In genomic region chr16:69444873-69445517, GRCh38 we compare ENCODE assay signal across 9 cellular contexts. TPM values are rescaled to one million over a fixed set of nuclear protein-coding genes. Genes with fewer than 3 reads are reported as not detected.
DNase-seq lines count a peak whose midpoint lies in the region; ATAC-seq and TF ChIP-seq lines count a peak whose summit lies in the region.
"Had no signal": no experiment of that assay in that cellular context is flagged by ENCODE, and none has a peak within 500 bp of the region (broad histone marks: within the 10 kb centered on the region; RNA-seq: fewer than 3 reads in every experiment).

No MANE protein-coding gene starts in this region.

- H3K27ac Mint-ChIP-seq in CD4-positive, CD25-positive, alpha-beta regulatory T cell, result peak overlapping the region; percentile 98 to 100 (median 99)
- H3K27ac Mint-ChIP-seq: WTC11 had no signal

- TF ChIP-seq CTCF in esophagus muscularis mucosa (IDR thresholded peaks at IDR 0.05) (no peak), osteoblast (IDR thresholded peaks at IDR 0.05; ENCODE audit: extremely low read depth, low read depth, low read length) (no peak), OCI-LY7 (conservative IDR thresholded peaks at IDR 0.05; ENCODE audit: low read length) (no peak)

- 17% methylated on average over 2 of the region's 2 CpGs for WGBS in esophagus muscularis mucosa
- no CpG with 5 or more reads among the region's 2 CpGs for WGBS in mesendoderm (ENCODE audit: extremely low coverage, insufficient coverage, low lambda C conversion rate)

- no peaks in the 10 kb centered on the region for H3K9me2 ChIP-seq in OCI-LY7 (ENCODE audit: insufficient read depth, low read length)

- peak overlapping the region; percentile 55 for H2AFZ ChIP-seq in osteoblast (ENCODE audit: low read length)
- no peak overlapping the region for H2AFZ ChIP-seq in OCI-LY7 (ENCODE audit: low read length)

- H3K18ac ChIP-seq in mesendoderm (ENCODE audit: low read length), result no peak overlapping the region

- H4K5ac ChIP-seq in mesendoderm (ENCODE audit: low read length), result no peak overlapping the region

- peak overlapping the region; percentile 81 for H3K4me3 ChIP-seq in CD4-positive, CD25-positive, alpha-beta regulatory T cell (ENCODE audit: low read depth, low read length)
- H3K4me3 ChIP-seq in esophagus muscularis mucosa (peak overlapping the region; percentile 24 to 40 (median 35)), osteoblast (ENCODE audit: insufficient read depth, low read length) (peak overlapping the region; percentile 60), OCI-LY7 (ENCODE audit: low read depth, low read length, poor library complexity, severe bottlenecking) (no peak overlapping the region), mesendoderm (ENCODE audit: low read length) (no peak overlapping the region)

- peaks cover 11% of the 10 kb centered on the region for H3K79me1 ChIP-seq in mesendoderm (ENCODE audit: low read length)

- peaks cover 19% of the 10 kb centered on the region for H3K36me3 ChIP-seq in CD4-positive, CD25-positive, alpha-beta regulatory T cell (ENCODE audit: control insufficient read depth, insufficient read depth, low read length)
- H3K36me3 ChIP-seq in esophagus muscularis mucosa (peaks cover 0 to 12% (median 6%) of the 10 kb centered on the region in 4 donors), osteoblast (ENCODE audit: insufficient read depth, low read length) (peaks cover 17% of the 10 kb centered on the region), OCI-LY7 (ENCODE audit: insufficient read depth, low read length) (peaks cover 71% of the 10 kb centered on the region), mesendoderm (ENCODE audit: control insufficient read depth, insufficient read depth, low read length) (peaks cover 2% of the 10 kb centered on the region)

- no TSS peak for BruUV-seq in OCI-LY7 (replicated peaks; lab: Mats Ljungman, UMichigan)

- no peak for TF ChIP-seq POLR2A in esophagus muscularis mucosa (IDR thresholded peaks at IDR 0.05; ENCODE audit: low read depth)

- H3K36me3 Mint-ChIP-seq in CD4-positive, CD25-positive, alpha-beta regulatory T cell, result peaks cover 35% of the 10 kb centered on the region

- peaks cover 37% of the 10 kb centered on the region for H3K4me1 ChIP-seq in CD4-positive, CD25-positive, alpha-beta regulatory T cell (ENCODE audit: control insufficient read depth, insufficient read depth, low read length, poor library complexity, severe bottlenecking)
- H3K4me1 ChIP-seq in esophagus muscularis mucosa, result peaks cover 27 to 61% (median 54%) of the 10 kb centered on the region in 4 donors
- H3K4me1 ChIP-seq in osteoblast (ENCODE audit: insufficient read depth, low read length), result peaks cover 26% of the 10 kb centered on the region
- peaks cover 14% of the 10 kb centered on the region for H3K4me1 ChIP-seq in OCI-LY7 (ENCODE audit: insufficient read depth, low read length, poor library complexity, severe bottlenecking)
- H3K4me1 ChIP-seq in mesendoderm (ENCODE audit: control insufficient read depth, low read depth, low read length), result no peaks in the 10 kb centered on the region

- H3K56ac ChIP-seq in mesendoderm (ENCODE audit: low read length), result no peak overlapping the region

- H4K8ac ChIP-seq in mesendoderm (ENCODE audit: low read depth, low read length), result no peak overlapping the region

- no peak overlapping the region for H2BK15ac ChIP-seq in mesendoderm (replicated peaks; ENCODE audit: low read depth)

- no peak overlapping the region for H2BK120ac ChIP-seq in mesendoderm (ENCODE audit: low read depth, low read length)

- ATAC-seq in CD4-positive, CD25-positive, alpha-beta regulatory T cell (ENCODE audit: low read depth in 2 of 2), result no peak
- ATAC-seq: WTC11 had no signal

- in situ Hi-C loops in SK-MEL-5 (cut with HindIII; ENCODE audit: low pct_unique_long_range_greater_than_20kb, low sequenced_read_pairs), result no loop called here

- no peaks in the 10 kb centered on the region for H3K9me3 ChIP-seq in CD4-positive, CD25-positive, alpha-beta regulatory T cell (ENCODE audit: control insufficient read depth in 2 of 2, low read length in 2 of 2)
- no peaks in the 10 kb centered on the region for H3K9me3 ChIP-seq in esophagus muscularis mucosa
- H3K9me3 ChIP-seq in osteoblast (ENCODE audit: low read depth, low read length), result no peaks in the 10 kb centered on the region
- no peaks in the 10 kb centered on the region for H3K9me3 ChIP-seq in OCI-LY7 (ENCODE audit: low read length)

- H3K4me2 ChIP-seq in osteoblast (ENCODE audit: insufficient read depth, low read length) (peak overlapping the region; percentile 86), OCI-LY7 (ENCODE audit: low read length) (no peak overlapping the region), mesendoderm (ENCODE audit: low read length) (no peak overlapping the region)

- peak overlapping the region; percentile 89 for H3K27ac ChIP-seq in CD4-positive, CD25-positive, alpha-beta regulatory T cell (ENCODE audit: insufficient read depth, low read length, poor library complexity, severe bottlenecking)
- H3K27ac ChIP-seq in esophagus muscularis mucosa (replicated peaks in 1 of 4) (peak overlapping the region; percentile 73 to 80 (median 78)), osteoblast (ENCODE audit: low read depth, low read length) (peak overlapping the region; percentile 66), OCI-LY7 (ENCODE audit: low read depth, low read length, poor library complexity, severe bottlenecking) (no peak overlapping the region), mesendoderm (ENCODE audit: low read depth, low read length) (no peak overlapping the region)

- POLR2A ChIA-PET in OCI-LY7 (lab: Charles Lee), result no interaction called here

- CTCF ChIA-PET in OCI-LY7 (lab: Charles Lee; ENCODE audit: unreplicated experiment), result no interaction called here

- DNase-seq in CD4-positive, CD25-positive, alpha-beta regulatory T cell, result peak in 2 of 3 donors; percentile 30
- DNase-seq in SK-MEL-5 (ENCODE audit: low read depth, low spot score), result peak; percentile 40
- DNase-seq in esophagus muscularis mucosa (ENCODE audit: extremely low spot score), result no peak
- peak; percentile 44 for DNase-seq in osteoblast (ENCODE audit: insufficient read length, low spot score, missing footprints)
- no peak for DNase-seq in OCI-LY7 (ENCODE audit: low spot score)
- DNase-seq in NCI-H2196 (lab: John Stamatoyannopoulos, UW; ENCODE audit: unreplicated experiment), result no peak
- DNase-seq in mesendoderm, result no peak
- DNase-seq in inferior parietal cortex (ENCODE audit: extremely low spot score), result no peak

- peak overlapping the region; percentile 82 to 97 (median 88) for H3K4me3 Mint-ChIP-seq in CD4-positive, CD25-positive, alpha-beta regulatory T cell
- H3K4me3 Mint-ChIP-seq: WTC11 had no signal

- peaks cover 4% of the 10 kb centered on the region for H3K27me3 Mint-ChIP-seq in CD4-positive, CD25-positive, alpha-beta regulatory T cell

- peaks cover 30 to 72% (median 47%) of the 10 kb centered on the region in 4 donors for H3K4me1 Mint-ChIP-seq in CD4-positive, CD25-positive, alpha-beta regulatory T cell
- H3K4me1 Mint-ChIP-seq: WTC11 had no signal

- no peak overlapping the region for H2AK5ac ChIP-seq in mesendoderm (ENCODE audit: low read length)

- H3K9me3 Mint-ChIP-seq in CD4-positive, CD25-positive, alpha-beta regulatory T cell, result no peaks in the 10 kb centered on the region
- H3K9me3 Mint-ChIP-seq: WTC11 had no signal

- intact Hi-C loops in esophagus muscularis mucosa (cut with DNase I) (no loop called here), OCI-LY7 (cut with micrococcal nuclease; ENCODE audit: unreplicated experiment) (no loop called here)

- no peak overlapping the region for H3K9ac ChIP-seq in mesendoderm (ENCODE audit: low read length)

- H3K4ac ChIP-seq in mesendoderm (ENCODE audit: low read depth, low read length), result no peak overlapping the region

- H2BK5ac ChIP-seq in mesendoderm (ENCODE audit: low read length), result no peak overlapping the region

- H3K27me3 ChIP-seq in CD4-positive, CD25-positive, alpha-beta regulatory T cell (ENCODE audit: control insufficient read depth, insufficient read depth, low read length), result no peaks in the 10 kb centered on the region
- H3K27me3 ChIP-seq in esophagus muscularis mucosa (no peaks in the 10 kb centered on the region), osteoblast (ENCODE audit: insufficient read depth, low read length) (no peaks in the 10 kb centered on the region), mesendoderm (ENCODE audit: insufficient read depth, low read length, poor library complexity) (no peaks in the 10 kb centered on the region)

- TF ChIP-seq EP300 in esophagus muscularis mucosa (IDR thresholded peaks at IDR 0.05), result no peak

- H3K79me2 ChIP-seq in osteoblast (ENCODE audit: insufficient read depth, low read length) (peaks cover 60% of the 10 kb centered on the region), OCI-LY7 (ENCODE audit: insufficient read depth, low read depth, low read length) (peaks cover 68% of the 10 kb centered on the region), mesendoderm (ENCODE audit: control insufficient read depth, insufficient read depth, low read length) (peaks cover 21% of the 10 kb centered on the region)

- H4K20me1 ChIP-seq in osteoblast (ENCODE audit: insufficient read depth, low read length), result no peaks in the 10 kb centered on the region
- 0 out of 2 replicates have a peak, but pooled peaks cover 6% of the 10 kb centered on the region for H4K20me1 ChIP-seq in OCI-LY7 (ENCODE audit: insufficient read depth, low read length)

- H3K23ac ChIP-seq in mesendoderm (ENCODE audit: low read length), result no peak overlapping the region

RNA-seq across cellular contexts. Expression of gene CYB5B, which starts 20.6 kb away (rescaled TPM):
- total RNA-seq in CD4-positive, CD25-positive, alpha-beta regulatory T cell, result 52.7 TPM
- 100 to 1,000 TPM; 166 to 213 (median 190) TPM for polyA plus RNA-seq in CD4-positive, CD25-positive, alpha-beta regulatory T cell
- 102 and 123 TPM in 2 replicates for total RNA-seq in SK-MEL-5 (2014; rRNA removed; shearing (Covaris generic))
- 72.4 and 106 TPM in 2 replicates for polyA plus RNA-seq in SK-MEL-5 (2015; cell fraction: cytosol; rRNA removed)
- polyA plus RNA-seq in SK-MEL-5 (2015; cell fraction: nucleus; rRNA removed), result 43.8 and 47.0 TPM in 2 replicates
- 10 to 100 TPM; 26.7 to 31.2 (median 29.1) TPM for total RNA-seq in esophagus muscularis mucosa
- total RNA-seq in osteoblast, result 67.7 and 84.0 TPM in 2 replicates
- 64.9 and 83.0 TPM in 2 replicates for total RNA-seq in OCI-LY7 (2014; rRNA removed; shearing (Covaris generic))
- 177 and 184 TPM in 2 replicates for total RNA-seq in OCI-LY7 (2022)
- polyA plus RNA-seq in mesendoderm (2013, experiment 1 of 2), result 222 TPM
- 223 TPM for polyA plus RNA-seq in mesendoderm (2013, experiment 2 of 2)

RNA-seq across cellular contexts. Expression of gene TERF2, which starts 59.2 kb away (rescaled TPM):
- 36.8 TPM for total RNA-seq in CD4-positive, CD25-positive, alpha-beta regulatory T cell
- 10 to 100 TPM; 23.7 to 28.0 (median 27.8) TPM for polyA plus RNA-seq in CD4-positive, CD25-positive, alpha-beta regulatory T cell
- total RNA-seq in SK-MEL-5 (2014; rRNA removed; shearing (Covaris generic)), result 6.8 and 12.4 TPM in 2 replicates
- polyA plus RNA-seq in SK-MEL-5 (2015; cell fraction: cytosol; rRNA removed), result 20.3 and 22.0 TPM in 2 replicates
- 15.0 and 15.2 TPM in 2 replicates for polyA plus RNA-seq in SK-MEL-5 (2015; cell fraction: nucleus; rRNA removed)
- total RNA-seq in esophagus muscularis mucosa (10 to 100 TPM; 15.9 to 28.0 (median 20.6) TPM), osteoblast (9.8 and 10.3 TPM in 2 replicates), OCI-LY7 (2022) (63.9 and 81.0 TPM in 2 replicates)
- total RNA-seq in OCI-LY7 (2014; rRNA removed; shearing (Covaris generic)), result 18.8 and 19.8 TPM in 2 replicates
- polyA plus RNA-seq in mesendoderm (2013, experiment 1 of 2), result 32.0 TPM
- polyA plus RNA-seq in mesendoderm (2013, experiment 2 of 2), result 34.5 TPM

Comparison
In these comparisons a context has a peak if more than half of its experiments do, and no peak if none do; other contexts are left out.
1. DNase-seq: peak in CD4-positive, CD25-positive, alpha-beta regulatory T cell (2 of 3), SK-MEL-5 (single experiment) and osteoblast (single experiment); none in esophagus muscularis mucosa (single experiment), OCI-LY7 (single experiment), NCI-H2196 (single experiment), mesendoderm (single experiment) and inferior parietal cortex (single experiment).
2. H3K27ac ChIP-seq: peak in CD4-positive, CD25-positive, alpha-beta regulatory T cell (single experiment), esophagus muscularis mucosa (4 of 4) and osteoblast (single experiment); none in OCI-LY7 (single experiment) and mesendoderm (single experiment).
3. H3K4me3 ChIP-seq: peak in CD4-positive, CD25-positive, alpha-beta regulatory T cell (single experiment), esophagus muscularis mucosa (4 of 4) and osteoblast (single experiment); none in OCI-LY7 (single experiment) and mesendoderm (single experiment).